ENCODE assay signal across 8 cellular contexts in the genomic region with DNA sequence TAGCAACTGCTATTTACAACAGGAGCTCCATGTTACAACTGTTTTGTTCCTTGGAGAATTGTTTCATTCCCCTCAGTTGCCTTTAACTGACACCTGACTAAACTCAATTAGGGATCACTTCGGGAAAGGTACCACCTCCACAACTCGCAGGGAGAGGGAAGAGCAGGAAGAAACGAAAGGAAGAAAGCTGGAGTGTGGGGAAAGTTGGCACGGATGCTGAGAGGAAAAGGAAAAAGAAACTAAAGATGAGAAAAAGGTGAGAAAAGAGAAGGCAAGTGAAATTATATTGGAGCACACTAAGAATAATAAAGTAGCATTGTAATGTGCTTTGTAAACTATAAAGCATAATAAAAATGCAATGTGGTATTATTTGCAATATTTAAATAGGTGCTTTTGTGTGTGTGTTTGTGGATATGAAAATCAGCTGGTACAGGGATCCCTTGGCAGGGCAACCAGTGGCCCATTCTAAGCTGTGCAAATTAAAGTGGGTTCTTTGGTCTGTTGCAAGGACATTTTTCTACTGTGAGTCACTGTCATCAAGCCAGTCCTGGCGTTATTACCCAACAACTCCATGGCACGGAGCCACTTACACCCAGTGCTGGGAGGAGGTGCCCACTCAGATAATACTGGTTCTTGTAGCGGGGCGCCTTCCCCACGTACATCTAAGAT. TPM values are rescaled to one million over a fixed set of nuclear protein-coding genes. Genes with fewer than 3 reads are reported as not detected.
DNase-seq lines count a peak whose midpoint lies in the region; ATAC-seq and TF ChIP-seq lines count a peak whose summit lies in the region.

No MANE protein-coding gene starts in this region.

- H3K27me3 ChIP-seq in CD4-positive, alpha-beta T cell (ENCODE audit: control insufficient read depth, insufficient read depth, low read length), result no peaks in the 10 kb centered on the region
- no peaks in the 10 kb centered on the region for H3K27me3 ChIP-seq in brain microvascular endothelial cell (replicated peaks)

- H3K27ac ChIP-seq in CD4-positive, alpha-beta T cell (ENCODE audit: low read depth, low read length), result no peak overlapping the region
- peak overlapping the region; percentile 99 for H3K27ac ChIP-seq in brain microvascular endothelial cell
- peak overlapping the region; percentile 82 for H3K27ac ChIP-seq in substantia nigra (ENCODE audit: low read depth, low read length, poor library complexity, severe bottlenecking)

- peak overlapping the region; percentile 79 for H3K27ac Mint-ChIP-seq in CD4-positive, alpha-beta T cell

- CTCF ChIA-PET in CD4-positive, alpha-beta T cell (lab: Charles Lee), result no interaction called here

- no peaks in the 10 kb centered on the region for H3K9me3 Mint-ChIP-seq in CD4-positive, alpha-beta T cell

- H3K36me3 ChIP-seq in brain microvascular endothelial cell (replicated peaks), result no peaks in the 10 kb centered on the region

- POLR2A ChIA-PET in CD4-positive, alpha-beta T cell (lab: Charles Lee), result interaction anchor here (0.6 to 0.7 kb wide), 3 partner anchors 25 to 527 kb away, joined by 3 to 4 read pairs (median 3); a partner anchor contains a TSS

- TF ChIP-seq CTCF in CD4-positive, alpha-beta T cell (IDR thresholded peaks at IDR 0.05), result no peak
- TF ChIP-seq CTCF in NB4 (IDR thresholded peaks at IDR 0.05; ENCODE audit: low read depth, low read length) (no peak), brain microvascular endothelial cell (IDR thresholded peaks at IDR 0.05; ENCODE audit: low read depth, low read length, missing control alignments) (no peak)

- H3K4me1 Mint-ChIP-seq in CD4-positive, alpha-beta T cell (ENCODE audit: low read depth), result peaks cover 76% of the 10 kb centered on the region

- no peaks in the 10 kb centered on the region for H3K27me3 Mint-ChIP-seq in CD4-positive, alpha-beta T cell

- H3K4me3 ChIP-seq in NB4 (ENCODE audit: low read depth, low read length), result no peak overlapping the region
- no peak overlapping the region for H3K4me3 ChIP-seq in brain microvascular endothelial cell (ENCODE audit: low read depth, low read length)

- no peaks in the 10 kb centered on the region for H3K9me3 ChIP-seq in CD4-positive, alpha-beta T cell (ENCODE audit: control insufficient read depth, low read length)

- ATAC-seq in CD4-positive, alpha-beta T cell (ENCODE audit: poor library complexity), result no peak
- ATAC-seq in GM18505 (IDR thresholded peaks at IDR 0.05; ENCODE audit: unreplicated experiment) (no peak), GM21529 (IDR thresholded peaks at IDR 0.05; ENCODE audit: unreplicated experiment) (no peak)

- no peak for DNase-seq in CD4-positive, alpha-beta T cell
- peak; percentile 93 for DNase-seq in NB4 (ENCODE audit: low read depth)
- peak; percentile 92 for DNase-seq in brain microvascular endothelial cell
- peak; percentile 85 for DNase-seq in kidney glomerular epithelial cell (lab: John Stamatoyannopoulos, UW)
- DNase-seq in substantia nigra (lab: John Stamatoyannopoulos, UW), result peak in 32 of 49 donors; percentile 15 to 82 (median 50)
- DNase-seq in activated CD8-positive, alpha-beta memory T cell treated with anti-CD3 and anti-CD28 coated beads, Interleukin-2, amount 50 U/mL, for 4 hours, result no peak

- intact Hi-C loops in CD4-positive, alpha-beta T cell (cut with DNase I, micrococcal nuclease), result loop anchor here in 1 of 2 experiments (5.0 kb wide), 2 partner anchors 45 to 95 kb away; a partner anchor contains a TSS

- peak overlapping the region; percentile 54 for H3K4me3 Mint-ChIP-seq in CD4-positive, alpha-beta T cell

- in situ Hi-C loops in brain microvascular endothelial cell (cut with HindIII; ENCODE audit: low pct_ligation_motif_present, low sequenced_read_pairs), result no loop called here

- H3K36me3 Mint-ChIP-seq in CD4-positive, alpha-beta T cell (ENCODE audit: low read depth), result peaks cover 6% of the 10 kb centered on the region

- TF ChIP-seq POLR2A in NB4 (IDR thresholded peaks at IDR 0.05; ENCODE audit: extremely low read depth, insufficient read length) (no peak), GM18505 (IDR thresholded peaks at IDR 0.05; ENCODE audit: borderline replicate concordance, extremely low read depth, insufficient read depth, insufficient read length) (no peak)

RNA-seq across cellular contexts. Expression of a gene that starts 45.9 kb away (rescaled TPM):
- 10 to 100 TPM; 36.5 to 37.0 TPM for total RNA-seq in CD4-positive, alpha-beta T cell

Comparison
In these comparisons a context has a peak if more than half of its experiments do, and no peak if none do; other contexts are left out.
1. DNase-seq: peak in NB4 (single experiment), brain microvascular endothelial cell (single experiment), kidney glomerular epithelial cell (single experiment) and substantia nigra (32 of 49); none in CD4-positive, alpha-beta T cell (0 of 10) and activated CD8-positive, alpha-beta memory T cell treated with anti-CD3 and anti-CD28 coated beads, Interleukin-2, amount 50 U/mL, for 4 hours (single experiment).